1 cellular context compared by ENCODE assay signal in the genomic region with DNA sequence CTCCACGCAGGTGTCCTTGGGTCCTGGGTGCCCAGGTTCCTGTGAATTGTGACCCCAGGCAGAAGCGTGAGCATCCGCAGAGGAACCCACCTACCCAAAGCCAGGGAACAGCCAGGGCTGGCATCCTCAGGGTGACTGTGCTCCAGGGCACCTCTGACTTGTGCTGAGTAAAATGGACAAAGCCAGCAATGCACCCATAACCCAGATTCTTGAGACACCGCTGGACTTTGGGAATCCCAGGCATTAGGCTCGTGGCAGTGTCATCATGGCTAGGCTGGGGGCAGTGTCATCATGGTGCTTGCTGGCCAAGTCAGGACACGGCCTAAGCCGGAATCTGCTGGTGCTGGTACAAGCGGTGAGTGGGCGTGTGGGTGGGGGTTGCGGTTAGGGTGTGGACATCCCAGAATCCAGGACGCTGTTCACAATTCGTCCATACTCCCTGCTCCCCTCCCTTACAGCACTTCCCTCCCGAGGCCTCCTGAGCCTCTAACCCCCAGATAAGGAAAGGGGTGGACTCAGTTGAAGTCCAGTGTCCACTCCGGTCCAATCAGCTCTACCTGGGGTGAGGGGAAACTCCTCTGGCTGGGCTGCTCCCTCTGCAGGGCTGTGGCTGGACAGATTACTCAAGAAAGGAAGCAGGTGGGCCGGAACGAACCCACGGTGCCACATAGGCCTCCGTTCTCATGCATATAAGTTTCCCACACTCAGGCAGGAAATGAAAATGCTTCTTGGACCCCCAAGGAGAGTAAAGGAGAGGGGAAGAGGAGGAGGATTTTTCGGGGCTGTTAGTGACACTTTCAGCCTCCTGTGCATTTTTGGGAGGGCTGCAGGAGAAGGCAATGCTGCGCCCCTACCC.
TF ChIP-seq lines count a peak whose summit lies in the region.

No MANE protein-coding gene starts in this region.

TF ChIP-seq in IMR-90, 13 proteins besides CTCF, POLR2A, EP300 and RAD21 (continued from another document):
- TF ChIP-seq ELK1 (IDR thresholded peaks at IDR 0.05; ENCODE audit: borderline replicate concordance, low read depth, low read length) (no peak), CHD1 (IDR thresholded peaks at IDR 0.05; ENCODE audit: low read depth, low read length) (no peak), MAFK (IDR thresholded peaks at IDR 0.05; ENCODE audit: low read depth, low read length) (no peak), NFE2L2 (IDR thresholded peaks at IDR 0.05; ENCODE audit: low read depth, low read length) (no peak), RFX5 (IDR thresholded peaks at IDR 0.05; ENCODE audit: low read depth, low read length) (no peak), FOS (IDR thresholded peaks at IDR 0.05; ENCODE audit: low read depth, low read length) (no peak), BHLHE40 (IDR thresholded peaks at IDR 0.05; ENCODE audit: low read depth, low read length) (no peak), RCOR1 (IDR thresholded peaks at IDR 0.05; ENCODE audit: insufficient replicate concordance, low read length) (no peak)
